8 cellular contexts compared by ENCODE assay signal in genomic region chr12:112125250-112125999, GRCh38. TPM values are rescaled to one million over a fixed set of nuclear protein-coding genes. Genes with fewer than 3 reads are reported as not detected.
A peak's percentile ranks its signal among the peaks of the same experiment; 100 is the strongest.
DNase-seq lines count a peak whose midpoint lies in the region; ATAC-seq, FAIRE-seq and TF ChIP-seq lines count a peak whose summit lies in the region.

TSS of gene TRAFD1 (plus strand) at chr12:112125560. CDS start at chr12:112130523, 4,963 bp downstream.

- WGBS in pancreas, 2 donors, result 0 to 1% methylated on average over 59 to 63 of the region's 63 CpGs

- H3K27ac Mint-ChIP-seq in activated naive CD8-positive, alpha-beta T cell treated with anti-CD3 and anti-CD28 coated beads, Interleukin-2, amount 50 U/mL, for 24 hours, result peak within 1 kb of the TSS; percentile 87

- intact Hi-C loops in Right ventricle myocardium superior (cut with DNase I), result no loop called here
- intact Hi-C loops in pancreas (cut with DNase I), result no loop called here
- intact Hi-C loops in tibial artery (cut with DNase I; ENCODE audit: low total_unique reads), result no loop called here

- no peaks in the 10 kb centered on the region for H3K9me3 Mint-ChIP-seq in activated naive CD8-positive, alpha-beta T cell treated with anti-CD3 and anti-CD28 coated beads, Interleukin-2, amount 50 U/mL, for 24 hours

- ATAC-seq in HG02763 (IDR thresholded peaks at IDR 0.05; ENCODE audit: unreplicated experiment) (peak; percentile 97), Right ventricle myocardium superior (ENCODE audit: poor library complexity) (peak; percentile 97), pancreas (peak; percentile 97 to 98 (median 98))
- peak; percentile 100 for ATAC-seq in activated naive CD8-positive, alpha-beta T cell treated with anti-CD3 and anti-CD28 coated beads, Interleukin-2, amount 50 U/mL, for 24 hours

- TF ChIP-seq CTCF in GM12865 (IDR thresholded peaks at IDR 0.05; ENCODE audit: insufficient read depth, low read depth, low read length, missing control alignments) (no peak), pancreas (IDR thresholded peaks at IDR 0.05) (no peak), tibial artery (IDR thresholded peaks at IDR 0.05) (peak in 1 of 2 experiments; percentile 4)

- H3K27ac ChIP-seq in pancreas (peak within 1 kb of the TSS; percentile 6 to 89 (median 64)), tibial artery (peak within 1 kb of the TSS; percentile 88 to 93)

- H3K9me3 ChIP-seq in pancreas (no peaks in the 10 kb centered on the region), tibial artery (no peaks in the 10 kb centered on the region)

- H3K4me3 ChIP-seq in GM12865 (ENCODE audit: low read depth, low read length) (peak within 1 kb of the TSS; percentile 91), pancreas (peak within 1 kb of the TSS; percentile 59 to 98 (median 91)), tibial artery (peak within 1 kb of the TSS; percentile 86 to 89)

- H3K4me1 Mint-ChIP-seq in activated naive CD8-positive, alpha-beta T cell treated with anti-CD3 and anti-CD28 coated beads, Interleukin-2, amount 50 U/mL, for 24 hours, result peaks cover 44% of the 10 kb centered on the region

- DNase-seq in GM12865 (ENCODE audit: low read depth), result peak; percentile 98
- DNase-seq in NCI-H1417 treated with DMSO at 0.1 percent for 48 hours (lab: John Stamatoyannopoulos, UW), result peak; percentile 92
- peak; percentile 94 for DNase-seq in SW480 (ENCODE audit: low spot score)
- DNase-seq in activated naive CD8-positive, alpha-beta T cell treated with anti-CD3 and anti-CD28 coated beads, Interleukin-2, amount 50 U/mL, for 24 hours, result peak; percentile 99
- DNase-seq in Right ventricle myocardium superior, result peak; percentile 99
- peak; percentile 95 to 99 (median 98) for DNase-seq in pancreas
- peak; percentile 98 to 99 for DNase-seq in tibial artery

- H3K36me3 ChIP-seq in pancreas, result no peaks in the 10 kb centered on the region
- H3K36me3 ChIP-seq in tibial artery, result no peaks in the 10 kb centered on the region

- no peak for FAIRE-seq in pancreas (lab: Jason Lieb, UNC)

- H3K27me3 Mint-ChIP-seq in activated naive CD8-positive, alpha-beta T cell treated with anti-CD3 and anti-CD28 coated beads, Interleukin-2, amount 50 U/mL, for 24 hours, result no peaks in the 10 kb centered on the region

- no peaks in the 10 kb centered on the region for H3K27me3 ChIP-seq in pancreas
- H3K27me3 ChIP-seq in tibial artery, result no peaks in the 10 kb centered on the region

- peaks cover 2% of the 10 kb centered on the region for H3K36me3 Mint-ChIP-seq in activated naive CD8-positive, alpha-beta T cell treated with anti-CD3 and anti-CD28 coated beads, Interleukin-2, amount 50 U/mL, for 24 hours (ENCODE audit: low read depth)

- H3K4me1 ChIP-seq in pancreas, result peaks cover 0 to 33% (median 10%) of the 10 kb centered on the region in 3 donors
- H3K4me1 ChIP-seq in tibial artery, result peaks cover 0 to 73% (median 32%) of the 10 kb centered on the region in 4 donors

- H3K4me3 Mint-ChIP-seq in activated naive CD8-positive, alpha-beta T cell treated with anti-CD3 and anti-CD28 coated beads, Interleukin-2, amount 50 U/mL, for 24 hours, result peak within 1 kb of the TSS; percentile 85

RNA-seq across cellular contexts. Expression of gene TRAFD1, which starts in this region (rescaled TPM):
- 17.4 TPM for total RNA-seq in Right ventricle myocardium superior
- 10 to 100 TPM in 2 of 6 donors, 1 to 10 TPM in 4; 5.9 to 18.2 (median 8.5) TPM for total RNA-seq in pancreas
- polyA plus RNA-seq in pancreas, result 10 to 100 TPM in 1 of 2 donors, 1 to 10 TPM in 1; 6.4 to 10.2 TPM

Comparison
In these comparisons a context has a peak if more than half of its experiments do, and no peak if none do; other contexts are left out.
1. Peak in every context shown above with its lines: DNase-seq, ATAC-seq, H3K4me3 ChIP-seq and H3K27ac ChIP-seq.